ENCODE assay signal across 9 cellular contexts in genomic region chr14:103123634-103124500, GRCh38. TPM values are rescaled to one million over a fixed set of nuclear protein-coding genes. Genes with fewer than 3 reads are reported as not detected.
A peak's percentile ranks its signal among the peaks of the same experiment; 100 is the strongest.
DNase-seq lines count a peak whose midpoint lies in the region; ATAC-seq and TF ChIP-seq lines count a peak whose summit lies in the region.
"Had no signal": no experiment of that assay in that cellular context is flagged by ENCODE, and none has a peak within 500 bp of the region (broad histone marks: within the 10 kb centered on the region; RNA-seq: fewer than 3 reads in every experiment).

No MANE protein-coding gene starts in this region.

- H3K9me3 Mint-ChIP-seq in activated T-helper 2 cell treated with anti-CD3 and anti-CD28 coated beads, Interferon-gamma antibody, Interleukin-2, Interleukin-4, amounts not matched to agents 10 μg/mL and 5 μg/mL and 100 μg/mL, durations not matched to agents 14 hours and 24 hours and 36 hours: no peaks in the 10 kb centered on the region

- no peaks in the 10 kb centered on the region for H3K36me3 Mint-ChIP-seq in activated T-helper 2 cell treated with anti-CD3 and anti-CD28 coated beads, Interferon-gamma antibody, Interleukin-2, Interleukin-4, amounts not matched to agents 10 μg/mL and 5 μg/mL and 100 μg/mL, durations not matched to agents 14 hours and 24 hours and 36 hours (ENCODE audit: low read depth)

- intact Hi-C loops in cardiac septum (cut with DNase I): no loop called here
- intact Hi-C loops in activated T-helper 2 cell treated with anti-CD3 and anti-CD28 coated beads, Interferon-gamma antibody, Interleukin-2, Interleukin-4, amounts not matched to agents 10 μg/mL and 5 μg/mL and 100 μg/mL, durations not matched to agents 14 hours and 24 hours and 36 hours (cut with micrococcal nuclease): no loop called here

- no peak overlapping the region for H3K27ac Mint-ChIP-seq in activated T-helper 2 cell treated with anti-CD3 and anti-CD28 coated beads, Interferon-gamma antibody, Interleukin-2, Interleukin-4, amounts not matched to agents 10 μg/mL and 5 μg/mL and 100 μg/mL, durations not matched to agents 14 hours and 24 hours and 36 hours

- no peak overlapping the region for H3K4me3 Mint-ChIP-seq in activated T-helper 2 cell treated with anti-CD3 and anti-CD28 coated beads, Interferon-gamma antibody, Interleukin-2, Interleukin-4, amounts not matched to agents 10 μg/mL and 5 μg/mL and 100 μg/mL, durations not matched to agents 14 hours and 24 hours and 36 hours (ENCODE audit: low read depth)

- H3K4me1 Mint-ChIP-seq in activated T-helper 2 cell treated with anti-CD3 and anti-CD28 coated beads, Interferon-gamma antibody, Interleukin-2, Interleukin-4, amounts not matched to agents 10 μg/mL and 5 μg/mL and 100 μg/mL, durations not matched to agents 14 hours and 24 hours and 36 hours (ENCODE audit: low read depth): no peaks in the 10 kb centered on the region

- peak; percentile 71 for DNase-seq in GM10266 (ENCODE audit: extremely low spot score)
- peak; percentile 41 for DNase-seq in RPMI7951 (ENCODE audit: low read depth)
- DNase-seq in cardiac septum (ENCODE audit: low spot score): peak; percentile 86
- no peak for DNase-seq in retinal pigment epithelial cell (ENCODE audit: low read depth)
- DNase-seq in NCI-H446 (lab: John Stamatoyannopoulos, UW): no peak
- DNase-seq in activated T-helper 2 cell treated with anti-CD3 and anti-CD28 coated beads, Interferon-gamma antibody, Interleukin-2, Interleukin-4, amounts not matched to agents 10 μg/mL and 5 μg/mL and 100 μg/mL, durations not matched to agents 14 hours and 24 hours and 36 hours (ENCODE audit: low spot score): no peak
- DNase-seq in NCI-H187 (lab: John Stamatoyannopoulos, UW): no peak

- H3K4me3 ChIP-seq in retinal pigment epithelial cell (ENCODE audit: low read length): peak overlapping the region; percentile 17

- no peak for ATAC-seq in GM18519 (IDR thresholded peaks at IDR 0.05; ENCODE audit: low FRiP score, unreplicated experiment)

- TF ChIP-seq CTCF in GM10266 (IDR thresholded peaks at IDR 0.05; ENCODE audit: control insufficient read depth, insufficient read depth, low read depth, missing control alignments) (peak; percentile 55), retinal pigment epithelial cell (conservative IDR thresholded peaks at IDR 0.05; ENCODE audit: low read depth, low read length) (peak; percentile 58)

- H3K27me3 Mint-ChIP-seq in activated T-helper 2 cell treated with anti-CD3 and anti-CD28 coated beads, Interferon-gamma antibody, Interleukin-2, Interleukin-4, amounts not matched to agents 10 μg/mL and 5 μg/mL and 100 μg/mL, durations not matched to agents 14 hours and 24 hours and 36 hours (ENCODE audit: low read depth): peaks cover 31% of the 10 kb centered on the region

RNA-seq across cellular contexts. Expression of gene TNFAIP2, which starts 0.6 kb away (rescaled TPM):
- 20.5 and 32.0 TPM in 2 replicates for total RNA-seq in RPMI7951 (2014; rRNA removed; shearing (Covaris generic))
- 31.3 TPM for total RNA-seq in cardiac septum
- total RNA-seq in activated T-helper 2 cell treated with anti-CD3 and anti-CD28 coated beads, Interferon-gamma antibody, Interleukin-2, Interleukin-4, amounts not matched to agents 10 μg/mL and 5 μg/mL and 100 μg/mL, durations not matched to agents 14 hours and 24 hours and 36 hours: 0.64 and 1.0 TPM in 2 replicates

RNA-seq across cellular contexts. Expression of gene EXOC3L4, which starts 29.3 kb away (rescaled TPM):
- not detected in 2 replicates for total RNA-seq in RPMI7951 (2014; rRNA removed; shearing (Covaris generic))
- 0.46 TPM for total RNA-seq in cardiac septum
- total RNA-seq in activated T-helper 2 cell treated with anti-CD3 and anti-CD28 coated beads, Interferon-gamma antibody, Interleukin-2, Interleukin-4, amounts not matched to agents 10 μg/mL and 5 μg/mL and 100 μg/mL, durations not matched to agents 14 hours and 24 hours and 36 hours: not detected in 2 replicates
- total RNA-seq: T-helper 2 cell treated with Interferon-gamma antibody and Interleukin-4, amounts not matched to agents 100 ng/mL and 5 ng/mL, for 36 hours had no signal

RNA-seq across cellular contexts. Expression of gene LBHD2, which starts 39.9 kb away (rescaled TPM):
- total RNA-seq in RPMI7951 (2014; rRNA removed; shearing (Covaris generic)): not detected in 2 replicates
- total RNA-seq in cardiac septum: not detected
- not detected in 2 replicates for total RNA-seq in activated T-helper 2 cell treated with anti-CD3 and anti-CD28 coated beads, Interferon-gamma antibody, Interleukin-2, Interleukin-4, amounts not matched to agents 10 μg/mL and 5 μg/mL and 100 μg/mL, durations not matched to agents 14 hours and 24 hours and 36 hours
- total RNA-seq: T-helper 2 cell treated with Interferon-gamma antibody and Interleukin-4, amounts not matched to agents 100 ng/mL and 5 ng/mL, for 36 hours had no signal

Comparison
In these comparisons a context has a peak if more than half of its experiments do, and no peak if none do; other contexts are left out.
1. DNase-seq: peak in GM10266 (single experiment), RPMI7951 (single experiment) and cardiac septum (single experiment); none in retinal pigment epithelial cell (single experiment), NCI-H446 (0 of 2), activated T-helper 2 cell treated with anti-CD3 and anti-CD28 coated beads, Interferon-gamma antibody, Interleukin-2, Interleukin-4, amounts not matched to agents 10 μg/mL and 5 μg/mL and 100 μg/mL, durations not matched to agents 14 hours and 24 hours and 36 hours (single experiment) and NCI-H187 (0 of 2).
2. RNA of gene TNFAIP2, which starts 0.6 kb away (total RNA-seq): 31.3 TPM in cardiac septum (single experiment) and 20.5 to 32.0 TPM in RPMI7951; 0.64 to 1.0 TPM in activated T-helper 2 cell treated with anti-CD3 and anti-CD28 coated beads, Interferon-gamma antibody, Interleukin-2, Interleukin-4, amounts not matched to agents 10 μg/mL and 5 μg/mL and 100 μg/mL, durations not matched to agents 14 hours and 24 hours and 36 hours; every median in the first group is over 10 times any median in the second.